In the genomic region with DNA sequence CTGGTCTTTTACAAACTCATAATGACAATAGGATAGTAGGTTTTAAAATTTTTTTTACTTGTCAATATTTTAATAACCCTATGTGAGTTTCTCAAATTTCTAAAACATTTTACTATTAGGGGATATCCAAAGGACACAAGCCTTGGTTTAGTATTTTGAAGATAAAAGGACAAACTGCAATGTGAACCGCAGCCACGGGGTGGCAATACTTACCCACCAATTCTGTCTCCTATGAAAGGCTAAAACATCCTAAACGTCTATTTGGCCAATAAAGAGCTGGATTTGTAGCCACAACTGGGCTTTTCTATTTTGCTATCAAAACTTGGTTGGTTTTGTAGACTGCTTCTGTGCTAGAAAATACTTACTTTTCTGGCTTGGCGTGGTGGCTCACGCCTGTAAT, we compare ENCODE assay signal across 1 cellular context.
TF ChIP-seq lines count a peak whose summit lies in the region.

No MANE protein-coding gene starts in this region.

TF ChIP-seq in K562, 482 proteins besides CTCF, POLR2A, EP300 and RAD21:
- 0 out of 2 replicates have a peak, but pooled peaks have one; percentile 30 for TF ChIP-seq RB1 (IDR thresholded peaks at IDR 0.05; ENCODE audit: low read depth)
- TF ChIP-seq ARID2 (IDR thresholded peaks at IDR 0.05) = peak; percentile 70
- TF ChIP-seq STAG1 (CRISPR knock-in tag; IDR thresholded peaks at IDR 0.05; ENCODE audit: borderline replicate concordance) = peak; percentile 71; the same call in 1 of the 2 replicates
- peak; percentile 58; the same call in 1 of the 2 replicates for TF ChIP-seq LCOR (CRISPR knock-in tag; IDR thresholded peaks at IDR 0.05)
- TF ChIP-seq, protein P1, sequence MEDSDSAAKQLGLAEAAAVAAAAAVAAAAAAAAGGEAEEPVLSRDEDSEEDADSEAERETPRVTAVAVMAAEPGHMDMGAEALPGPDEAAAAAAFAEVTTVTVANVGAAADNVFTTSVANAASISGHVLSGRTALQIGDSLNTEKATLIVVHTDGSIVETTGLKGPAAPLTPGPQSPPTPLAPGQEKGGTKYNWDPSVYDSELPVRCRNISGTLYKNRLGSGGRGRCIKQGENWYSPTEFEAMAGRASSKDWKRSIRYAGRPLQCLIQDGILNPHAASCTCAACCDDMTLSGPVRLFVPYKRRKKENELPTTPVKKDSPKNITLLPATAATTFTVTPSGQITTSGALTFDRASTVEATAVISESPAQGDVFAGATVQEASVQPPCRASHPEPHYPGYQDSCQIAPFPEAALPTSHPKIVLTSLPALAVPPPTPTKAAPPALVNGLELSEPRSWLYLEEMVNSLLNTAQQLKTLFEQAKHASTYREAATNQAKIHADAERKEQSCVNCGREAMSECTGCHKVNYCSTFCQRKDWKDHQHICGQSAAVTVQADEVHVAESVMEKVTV (CRISPR knock-in tag; IDR thresholded peaks at IDR 0.05) = peak; percentile 89
- TF ChIP-seq CC2D1A (IDR thresholded peaks at IDR 0.05) = peak; percentile 61; the same call in 1 of the 2 replicates
